ENCODE assay signal across 21 cellular contexts in the genomic region with DNA sequence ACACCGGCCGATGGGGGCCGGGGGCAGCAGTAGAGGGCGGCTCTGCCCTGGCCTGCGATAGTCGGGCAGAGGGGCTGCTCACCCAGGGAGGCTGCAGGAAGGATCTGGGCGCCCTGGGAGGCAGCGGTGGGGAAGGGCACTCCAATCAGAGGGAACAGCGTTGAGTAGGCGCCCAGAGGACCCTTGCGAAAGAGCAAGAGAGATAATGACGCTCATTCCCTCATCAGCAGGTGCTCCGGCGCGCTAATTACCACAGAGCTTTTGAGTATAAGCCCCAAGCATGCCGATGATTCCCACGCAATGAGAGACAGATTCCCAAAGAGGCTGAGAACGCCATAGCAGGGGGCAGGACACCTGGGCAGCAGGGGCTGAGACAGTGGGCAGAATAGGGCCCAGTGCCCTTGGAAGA.
A peak's percentile ranks its signal among the peaks of the same experiment; 100 is the strongest.
DNase-seq lines count a peak whose midpoint lies in the region; ATAC-seq and TF ChIP-seq lines count a peak whose summit lies in the region.
"Had no signal": no experiment of that assay in that cellular context is flagged by ENCODE, and none has a peak within 500 bp of the region (broad histone marks: within the 10 kb centered on the region; RNA-seq: fewer than 3 reads in every experiment).

No MANE protein-coding gene starts in this region.

- peaks cover 22% of the 10 kb centered on the region for H3K4me1 Mint-ChIP-seq in activated naive CD4-positive, alpha-beta T cell treated with anti-CD3 and anti-CD28 coated beads for 36 hours (ENCODE audit: low read depth)
- H3K4me1 Mint-ChIP-seq in naive B cell, result peaks cover 42 to 60% (median 42%) of the 10 kb centered on the region in 3 donors

- no peak overlapping the region for H3K4me3 Mint-ChIP-seq in activated naive CD4-positive, alpha-beta T cell treated with anti-CD3 and anti-CD28 coated beads for 36 hours
- peak overlapping the region in 5 of 8 donors; percentile 23 to 78 (median 66) for H3K4me3 Mint-ChIP-seq in naive B cell
- H3K4me3 Mint-ChIP-seq: activated CD4-positive, alpha-beta T cell treated with anti-CD3 and anti-CD28 coated beads, Interleukin-2, amount 10 ng/mL, durations not matched to agents 24 days and 14 days; activated naive CD8-positive, alpha-beta T cell had no signal

- no peaks in the 10 kb centered on the region for H3K27me3 ChIP-seq in aorta (ENCODE audit: control insufficient read depth in 1 of 2, insufficient read depth in 2 of 2, low read length in 1 of 2)
- H3K27me3 ChIP-seq in gastroesophageal sphincter, result no peaks in the 10 kb centered on the region
- H3K27me3 ChIP-seq in esophagus squamous epithelium, result no peaks in the 10 kb centered on the region
- H3K27me3 ChIP-seq: pancreas, SJSA1, upper lobe of right lung had no signal

- no peak for TF ChIP-seq EP300 in gastroesophageal sphincter (IDR thresholded peaks at IDR 0.05)

- no peaks in the 10 kb centered on the region for H3K36me3 ChIP-seq in aorta (ENCODE audit: control insufficient read depth in 1 of 2, insufficient read depth in 2 of 2, low read length in 1 of 2)
- peaks cover 0 to 20% of the 10 kb centered on the region in 2 donors for H3K36me3 ChIP-seq in gastroesophageal sphincter
- H3K36me3 ChIP-seq in esophagus squamous epithelium, result peaks cover 0 to 14% (median 0%) of the 10 kb centered on the region in 3 donors
- H3K36me3 ChIP-seq: pancreas, SJSA1, upper lobe of right lung had no signal

- H3K27ac Mint-ChIP-seq in activated naive CD4-positive, alpha-beta T cell treated with anti-CD3 and anti-CD28 coated beads for 36 hours, result no peak overlapping the region
- peak overlapping the region in 5 of 6 donors; percentile 88 to 98 (median 93) for H3K27ac Mint-ChIP-seq in naive B cell
- H3K27ac Mint-ChIP-seq: activated CD4-positive, alpha-beta T cell treated with anti-CD3 and anti-CD28 coated beads, Interleukin-2, amount 10 ng/mL, durations not matched to agents 24 days and 14 days; activated naive CD8-positive, alpha-beta T cell had no signal

- TF ChIP-seq POLR2A in gastroesophageal sphincter (IDR thresholded peaks at IDR 0.05) (no peak), esophagus squamous epithelium (IDR thresholded peaks at IDR 0.05) (no peak)

- H3K27me3 Mint-ChIP-seq in activated naive CD4-positive, alpha-beta T cell treated with anti-CD3 and anti-CD28 coated beads for 36 hours (ENCODE audit: low read depth), result no peaks in the 10 kb centered on the region
- no peaks in the 10 kb centered on the region for H3K27me3 Mint-ChIP-seq in naive B cell
- H3K27me3 Mint-ChIP-seq: activated CD4-positive, alpha-beta T cell treated with anti-CD3 and anti-CD28 coated beads, Interleukin-2, amount 10 ng/mL, durations not matched to agents 24 days and 14 days; activated naive CD8-positive, alpha-beta T cell had no signal

- H3K4me3 ChIP-seq in coronary artery (no peak overlapping the region), aorta (ENCODE audit: low read length in 2 of 2) (no peak overlapping the region), gastroesophageal sphincter (no peak overlapping the region), esophagus squamous epithelium (no peak overlapping the region)
- H3K4me3 ChIP-seq: mucosa of descending colon, pancreas, SJSA1, upper lobe of right lung had no signal

- DNase-seq in activated naive CD4-positive, alpha-beta T cell treated with anti-CD3 and anti-CD28 coated beads, Interleukin-2, amount 50 U/mL, for 16 hours, result peak; percentile 2
- no peak for DNase-seq in activated naive CD4-positive, alpha-beta T cell treated with anti-CD3 and anti-CD28 coated beads for 36 hours
- DNase-seq in coronary artery (ENCODE audit: low spot score), result peak; percentile 57
- no peak for DNase-seq in naive B cell
- peak; percentile 33 to 68 for DNase-seq in aorta
- DNase-seq in esophagus squamous epithelium (lab: John Stamatoyannopoulos, UW), result no peak
- DNase-seq: ACHN; activated CD4-positive, alpha-beta T cell treated with anti-CD3 and anti-CD28 coated beads, Interleukin-2, amount 10 ng/mL, durations not matched to agents 24 days and 14 days; activated T-cell treated with anti-CD3 and anti-CD28 coated beads for 4 hours; COR-L47; effector memory CD4-positive, alpha-beta T cell; NCI-H1105 treated with DMSO at 0.1 percent for 48 hours; NCI-H2227 treated with DMSO at 0.1 percent for 48 hours; stimulated activated naive CD8-positive, alpha-beta T cell treated with anti-CD3 and anti-CD28 coated beads, Interleukin-15, Interleukin-2, amounts not matched to agents 100 U/mL and 50 U/mL, for 24 hours had no signal

- ATAC-seq in naive B cell (ENCODE audit: low read depth in 2 of 2) (no peak), aorta (ENCODE audit: low FRiP score) (no peak), HG02678 (IDR thresholded peaks at IDR 0.05; ENCODE audit: unreplicated experiment) (no peak), gastroesophageal sphincter (no peak)
- ATAC-seq: mucosa of descending colon; pancreas; stimulated activated naive CD8-positive, alpha-beta T cell treated with anti-CD3 and anti-CD28 coated beads, Interleukin-15, Interleukin-2, amounts not matched to agents 100 U/mL and 50 U/mL, for 24 hours; upper lobe of right lung had no signal

- no peaks in the 10 kb centered on the region for H3K9me3 Mint-ChIP-seq in activated naive CD4-positive, alpha-beta T cell treated with anti-CD3 and anti-CD28 coated beads for 36 hours
- no peaks in the 10 kb centered on the region for H3K9me3 Mint-ChIP-seq in naive B cell
- H3K9me3 Mint-ChIP-seq: activated CD4-positive, alpha-beta T cell treated with anti-CD3 and anti-CD28 coated beads, Interleukin-2, amount 10 ng/mL, durations not matched to agents 24 days and 14 days had no signal

- CTCF ChIA-PET in activated naive CD4-positive, alpha-beta T cell treated with anti-CD3 and anti-CD28 coated beads for 36 hours (lab: Charles Lee), result no interaction called here

- H3K36me3 Mint-ChIP-seq in activated naive CD4-positive, alpha-beta T cell treated with anti-CD3 and anti-CD28 coated beads for 36 hours (ENCODE audit: low read depth), result peaks cover 2% of the 10 kb centered on the region
- peaks cover 8 to 13% of the 10 kb centered on the region in 2 donors for H3K36me3 Mint-ChIP-seq in naive B cell

- no peak overlapping the region for H3K27ac ChIP-seq in coronary artery
- no peak overlapping the region for H3K27ac ChIP-seq in aorta (ENCODE audit: low read depth in 1 of 2, low read length in 2 of 2)
- H3K27ac ChIP-seq in gastroesophageal sphincter, result no peak overlapping the region
- H3K27ac ChIP-seq in esophagus squamous epithelium, result no peak overlapping the region
- H3K27ac ChIP-seq: pancreas, SJSA1, upper lobe of right lung had no signal

- H3K4me1 ChIP-seq in aorta (ENCODE audit: control insufficient read depth in 1 of 2, insufficient read depth in 2 of 2, low read length in 2 of 2), result no peaks in the 10 kb centered on the region
- peaks cover 0 to 35% (median 12%) of the 10 kb centered on the region in 3 donors for H3K4me1 ChIP-seq in gastroesophageal sphincter
- H3K4me1 ChIP-seq in esophagus squamous epithelium, result peaks cover 12 to 27% (median 20%) of the 10 kb centered on the region in 3 donors
- H3K4me1 ChIP-seq: pancreas had no signal

- WGBS in aorta, 2 donors, result 97 to 98% methylated on average over 18 of the region's 18 CpGs
- WGBS in gastroesophageal sphincter (ENCODE audit: low coverage in 1 of 2), 2 donors, result 100% methylated on average over 1 to 2 of the region's 18 CpGs
- 91 to 97% methylated on average over 6 to 18 of the region's 18 CpGs for WGBS in esophagus squamous epithelium, 2 donors

- intact Hi-C loops in activated naive CD4-positive, alpha-beta T cell treated with anti-CD3 and anti-CD28 coated beads for 36 hours (cut with micrococcal nuclease), result loop anchor here (5.0 kb wide), 1 partner anchor 75 kb away; no protein-coding TSS in a partner anchor
- intact Hi-C loops in aorta (cut with DNase I), result no loop called here
- intact Hi-C loops in esophagus squamous epithelium (cut with DNase I), result no loop called here

- TF ChIP-seq CTCF in coronary artery (IDR thresholded peaks at IDR 0.05), result no peak
- no peak for TF ChIP-seq CTCF in gastroesophageal sphincter (IDR thresholded peaks at IDR 0.05)
- TF ChIP-seq CTCF in esophagus squamous epithelium (IDR thresholded peaks at IDR 0.05), result no peak

- H3K9me3 ChIP-seq in aorta (ENCODE audit: control insufficient read depth, low read length) (no peaks in the 10 kb centered on the region), gastroesophageal sphincter (no peaks in the 10 kb centered on the region), esophagus squamous epithelium (no peaks in the 10 kb centered on the region)
- H3K9me3 ChIP-seq: mucosa of descending colon, pancreas, SJSA1, upper lobe of right lung had no signal

Comparison
In these comparisons a context has a peak if more than half of its experiments do, and no peak if none do; other contexts are left out.
1. DNase-seq: peak in activated naive CD4-positive, alpha-beta T cell treated with anti-CD3 and anti-CD28 coated beads, Interleukin-2, amount 50 U/mL, for 16 hours (single experiment), coronary artery (single experiment) and aorta (2 of 2); none in activated naive CD4-positive, alpha-beta T cell treated with anti-CD3 and anti-CD28 coated beads for 36 hours (single experiment), naive B cell (single experiment) and esophagus squamous epithelium (single experiment).